16 cellular contexts compared by ENCODE assay signal in the genomic region with DNA sequence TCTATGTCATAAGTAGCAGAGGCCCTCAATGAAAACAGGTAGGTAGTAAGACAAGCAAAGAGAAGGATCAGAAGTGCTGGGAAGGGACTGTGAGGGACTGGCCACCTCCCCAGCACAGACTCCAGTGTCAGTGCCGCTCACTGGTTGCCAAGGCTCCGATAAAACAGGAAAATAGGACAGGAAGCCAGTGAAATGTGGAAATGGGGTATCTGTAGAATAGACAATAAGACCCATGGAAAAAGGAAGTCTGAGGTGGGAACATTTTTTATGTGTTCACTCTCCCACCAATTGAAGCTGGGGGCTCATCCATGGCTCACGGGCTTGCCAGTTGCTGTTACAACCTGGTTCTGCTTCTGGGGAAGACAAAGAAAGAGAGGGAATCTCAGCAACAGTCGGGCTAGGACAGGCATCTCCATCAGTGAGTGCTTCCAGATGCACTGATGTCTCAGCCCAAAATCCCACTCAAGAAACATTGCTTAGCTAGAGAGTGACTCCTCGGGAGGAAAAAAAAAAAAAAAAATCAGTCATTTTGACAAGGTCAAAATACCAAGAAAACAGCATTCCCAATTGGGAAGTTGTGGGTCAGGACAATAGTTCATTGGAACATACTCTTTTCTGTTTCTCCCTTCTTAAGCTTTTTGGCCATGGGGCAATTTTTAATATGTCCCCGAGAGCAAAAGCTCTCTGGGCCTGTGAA. TPM values are rescaled to one million over a fixed set of nuclear protein-coding genes. Genes with fewer than 3 reads are reported as not detected.
"Had no signal": no experiment of that assay in that cellular context is flagged by ENCODE, and none has a peak within 500 bp of the region (broad histone marks: within the 10 kb centered on the region; RNA-seq: fewer than 3 reads in every experiment).

No MANE protein-coding gene starts in this region.

- H3K4me3 ChIP-seq: adrenal gland, heart right ventricle, smooth muscle cell had no signal

- H3K36me3 ChIP-seq: adrenal gland, heart right ventricle had no signal

- DNase-seq: activated CD4-positive, alpha-beta T cell treated with anti-CD3 and anti-CD28 coated beads for 48 hours; activated CD8-positive, alpha-beta T cell treated with anti-CD3 and anti-CD28 coated beads for 36 hours; activated effector memory CD4-positive, alpha-beta T cell treated with anti-CD3 and anti-CD28 coated beads, Interleukin-2, amount 50 U/mL, for 16 hours; activated T-cell treated with anti-CD3 and anti-CD28 coated beads, Interleukin-2, amount 50 U/mL, for 48 hours; adrenal gland; effector CD4-positive, alpha-beta T cell; foreskin melanocyte; heart right ventricle; left cardiac atrium; nucleus accumbens; posterior cingulate gyrus; stimulated activated naive CD8-positive, alpha-beta T cell treated with anti-CD3 and anti-CD28 coated beads, Interleukin-15, Interleukin-2, amounts not matched to agents 100 U/mL and 50 U/mL, for 24 hours; T-helper 2 cell had no signal

- H3K4me2 ChIP-seq: smooth muscle cell had no signal

- FAIRE-seq: colon had no signal

- ATAC-seq: activated CD8-positive, alpha-beta T cell treated with anti-CD3 and anti-CD28 coated beads for 36 hours; left cardiac atrium; stimulated activated naive CD8-positive, alpha-beta T cell treated with anti-CD3 and anti-CD28 coated beads, Interleukin-15, Interleukin-2, amounts not matched to agents 100 U/mL and 50 U/mL, for 24 hours; WTC11 had no signal

- H3K9me3 ChIP-seq: adrenal gland, heart right ventricle had no signal

RNA-seq across cellular contexts. Expression of a gene that starts 27.6 kb away (rescaled TPM):
- total RNA-seq: activated CD8-positive, alpha-beta T cell treated with anti-CD3 and anti-CD28 coated beads for 36 hours had no signal
